Comparison of ENCODE assay signal across 21 cellular contexts in the genomic region with DNA sequence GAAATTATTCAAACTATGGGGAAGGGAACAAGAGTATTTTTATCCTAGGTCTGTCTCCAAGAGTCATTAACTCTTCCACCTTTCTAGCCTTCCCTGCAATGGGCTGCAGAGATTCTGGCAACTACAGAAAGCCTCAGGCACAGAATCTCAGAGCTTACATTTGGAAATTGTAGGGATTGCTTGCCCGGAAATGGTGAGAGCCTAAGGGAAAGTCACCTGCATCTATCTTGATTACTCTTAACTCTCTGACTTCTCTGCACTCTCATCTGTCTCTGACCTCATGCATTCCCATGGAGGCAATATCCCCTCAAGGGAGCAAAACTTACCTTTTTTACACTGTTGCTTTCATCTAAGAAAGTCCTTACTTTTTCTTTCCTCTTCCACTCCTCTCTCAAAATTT.
"Had no signal": no experiment of that assay in that cellular context is flagged by ENCODE, and none has a peak within 500 bp of the region (broad histone marks: within the 10 kb centered on the region; RNA-seq: fewer than 3 reads in every experiment).

No MANE protein-coding gene starts in this region.

- H3K9me3 ChIP-seq: esophagus squamous epithelium, gastroesophageal sphincter, mucosa of descending colon, pancreas, stomach, thoracic aorta, transverse colon had no signal

- H3K4me3 Mint-ChIP-seq: dendritic cell treated with granulocyte-macrophage colony-stimulating factor and Interleukin-4, amounts not matched to agents 40 ng/mL and 50 ng/mL, for 4 days; immature natural killer cell; naive thymus-derived CD8-positive, alpha-beta T cell; neural crest cell had no signal

- H3K4me1 ChIP-seq: esophagus squamous epithelium, gastroesophageal sphincter, pancreas, stomach, transverse colon had no signal

- H3K27ac ChIP-seq: esophagus squamous epithelium, gastroesophageal sphincter, pancreas, stomach, thoracic aorta, transverse colon had no signal

- H3K4me1 Mint-ChIP-seq: immature natural killer cell; naive thymus-derived CD8-positive, alpha-beta T cell had no signal

- H3K36me3 ChIP-seq: esophagus squamous epithelium, gastroesophageal sphincter, pancreas, stomach, thoracic aorta, transverse colon had no signal

- H3K27me3 ChIP-seq: esophagus squamous epithelium, gastroesophageal sphincter, pancreas, stomach, transverse colon had no signal

- H3K36me3 Mint-ChIP-seq: immature natural killer cell; naive thymus-derived CD8-positive, alpha-beta T cell had no signal

- H3K9me3 Mint-ChIP-seq: dendritic cell treated with granulocyte-macrophage colony-stimulating factor and Interleukin-4, amounts not matched to agents 40 ng/mL and 50 ng/mL, for 4 days; naive thymus-derived CD8-positive, alpha-beta T cell; neural crest cell had no signal

- H3K4me3 ChIP-seq: esophagus squamous epithelium, gastroesophageal sphincter, mucosa of descending colon, pancreas, stomach, thoracic aorta, transverse colon had no signal

- ATAC-seq: gastroesophageal sphincter; left colon; mucosa of descending colon; naive thymus-derived CD8-positive, alpha-beta T cell; pancreas; right cardiac atrium had no signal

- H3K27ac Mint-ChIP-seq: dendritic cell treated with granulocyte-macrophage colony-stimulating factor and Interleukin-4, amounts not matched to agents 40 ng/mL and 50 ng/mL, for 4 days; immature natural killer cell; naive thymus-derived CD8-positive, alpha-beta T cell; progenitor cell of endocrine pancreas had no signal

- DNase-seq: esophagus squamous epithelium; foreskin fibroblast; glutamatergic neuron; immature natural killer cell; left colon; mucosa of descending colon; naive thymus-derived CD8-positive, alpha-beta T cell; nucleus accumbens; pancreas; right cardiac atrium; small intestine; stimulated activated CD4-positive, alpha-beta T cell treated with anti-CD3 and anti-CD28 coated beads, Interleukin-12 subunit alpha, Interleukin-12 subunit beta, amount 100 ng/mL, for 4 hours; stimulated activated naive CD4-positive, alpha-beta T cell; stomach; substantia nigra; transverse colon had no signal
